Comparison of ENCODE assay signal across 8 cellular contexts in the genomic region with DNA sequence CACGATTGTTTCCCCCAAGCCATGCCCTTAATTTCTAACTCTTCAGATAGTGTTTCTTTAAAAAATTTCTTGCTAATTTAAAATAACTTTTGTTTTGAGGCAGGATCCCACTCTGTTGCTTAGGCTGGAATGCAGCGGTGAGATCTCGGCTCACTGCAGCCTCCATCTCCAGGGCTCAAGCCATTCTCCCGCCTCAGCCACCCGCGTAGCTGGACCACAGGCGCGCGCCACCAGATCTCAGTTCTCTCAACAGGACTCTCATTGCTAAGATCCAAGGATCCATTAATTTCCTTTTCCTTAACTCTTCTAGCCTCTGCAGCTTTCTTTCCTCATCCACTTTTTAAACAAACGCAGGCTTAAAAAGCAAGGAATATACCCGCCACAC. TPM values are rescaled to one million over a fixed set of nuclear protein-coding genes. Genes with fewer than 3 reads are reported as not detected.
DNase-seq lines count a peak whose midpoint lies in the region; ATAC-seq and TF ChIP-seq lines count a peak whose summit lies in the region.

No MANE protein-coding gene starts in this region.

- peak overlapping the region; percentile 97 for H3K27ac Mint-ChIP-seq in activated T-cell treated with anti-CD3 and anti-CD28 coated beads, Interleukin-2, amount 50 U/mL, for 72 hours
- H3K27ac Mint-ChIP-seq in activated naive CD4-positive, alpha-beta T cell treated with anti-CD3 and anti-CD28 coated beads, Interleukin-2, amount 50 U/mL, for 72 hours = peak overlapping the region; percentile 96 to 98

- H3K27me3 Mint-ChIP-seq in activated T-cell treated with anti-CD3 and anti-CD28 coated beads, Interleukin-2, amount 50 U/mL, for 72 hours (ENCODE audit: low read depth) = no peaks in the 10 kb centered on the region

- peak; percentile 37 to 40 for ATAC-seq in activated T-cell treated with anti-CD3 and anti-CD28 coated beads, Interleukin-2, amount 50 U/mL, for 72 hours (replicated peaks in 1 of 2)
- peak; percentile 41 for ATAC-seq in HG03159 (IDR thresholded peaks at IDR 0.05; ENCODE audit: unreplicated experiment)
- peak; percentile 40 to 52 for ATAC-seq in activated naive CD4-positive, alpha-beta T cell treated with anti-CD3 and anti-CD28 coated beads, Interleukin-2, amount 50 U/mL, for 72 hours

- H3K27ac ChIP-seq in stomach = peak overlapping the region; percentile 82 to 96 (median 95)

- no peak for TF ChIP-seq POLR2A in stomach (IDR thresholded peaks at IDR 0.05)

- no peak for TF ChIP-seq EP300 in stomach (IDR thresholded peaks at IDR 0.05)

- H3K9me3 Mint-ChIP-seq in activated T-cell treated with anti-CD3 and anti-CD28 coated beads, Interleukin-2, amount 50 U/mL, for 72 hours = no peaks in the 10 kb centered on the region
- H3K9me3 Mint-ChIP-seq in activated naive CD4-positive, alpha-beta T cell treated with anti-CD3 and anti-CD28 coated beads, Interleukin-2, amount 50 U/mL, for 72 hours = no peaks in the 10 kb centered on the region

- peaks cover 48% of the 10 kb centered on the region for H3K4me1 Mint-ChIP-seq in activated T-cell treated with anti-CD3 and anti-CD28 coated beads, Interleukin-2, amount 50 U/mL, for 72 hours (ENCODE audit: low read depth)

- H3K36me3 Mint-ChIP-seq in activated T-cell treated with anti-CD3 and anti-CD28 coated beads, Interleukin-2, amount 50 U/mL, for 72 hours (ENCODE audit: insufficient read depth in 2 of 2) = peaks cover 10 to 19% of the 10 kb centered on the region in 2 donors
- peaks cover 21 to 39% of the 10 kb centered on the region in 2 donors for H3K36me3 Mint-ChIP-seq in activated naive CD4-positive, alpha-beta T cell treated with anti-CD3 and anti-CD28 coated beads, Interleukin-2, amount 50 U/mL, for 72 hours

- H3K4me3 ChIP-seq in iPS-18c (ENCODE audit: insufficient read depth, low read depth, low read length) (peak overlapping the region; percentile 99), stomach (peak overlapping the region; percentile 74 to 95 (median 78))

- no peaks in the 10 kb centered on the region for H3K27me3 ChIP-seq in stomach

- TF ChIP-seq CTCF in stomach (IDR thresholded peaks at IDR 0.05) (no peak), GM13976 (IDR thresholded peaks at IDR 0.05; ENCODE audit: borderline replicate concordance, control extremely low read depth, extremely low read depth, insufficient read depth, missing control alignments) (no peak)

- H3K4me3 Mint-ChIP-seq in activated T-cell treated with anti-CD3 and anti-CD28 coated beads, Interleukin-2, amount 50 U/mL, for 72 hours = peak overlapping the region; percentile 98 to 100

- in situ Hi-C loops in GM13976 (cut with MboI; ENCODE audit: low sequenced_read_pairs, unreplicated experiment) = no loop called here

- H3K9me3 ChIP-seq in iPS-18c (ENCODE audit: control insufficient read depth, insufficient read depth, low read length) = no peaks in the 10 kb centered on the region
- H3K9me3 ChIP-seq in stomach = no peaks in the 10 kb centered on the region

- peaks cover 0 to 13% (median 9%) of the 10 kb centered on the region in 4 donors for H3K36me3 ChIP-seq in stomach

- H3K4me1 ChIP-seq in stomach = peaks cover 24 to 39% (median 33%) of the 10 kb centered on the region in 4 donors

- DNase-seq in activated T-cell treated with anti-CD3 and anti-CD28 coated beads, Interleukin-2, amount 50 U/mL, for 72 hours = no peak
- DNase-seq in activated T-cell treated with anti-CD3 and anti-CD28 coated beads, Interleukin-2, amount 50 U/mL, for 1 hour = no peak
- no peak for DNase-seq in activated naive CD4-positive, alpha-beta T cell treated with anti-CD3 and anti-CD28 coated beads, Interleukin-2, amount 50 U/mL, for 72 hours (ENCODE audit: low spot score in 2 of 2)
- DNase-seq in stomach (no peak), GM13976 (ENCODE audit: low spot score) (no peak), mucosa of gallbladder (ENCODE audit: low spot score) (no peak)

- intact Hi-C loops in stomach (cut with DNase I; ENCODE audit: low total_unique reads) = no loop called here

- 0 to 1% (median 0%) methylated on average over 11 of the region's 11 CpGs for WGBS in stomach, 5 donors

RNA-seq across cellular contexts. Expression of gene MED17, which starts 0.3 kb away (rescaled TPM):
- 10 to 100 TPM; 38.2 to 39.2 TPM for total RNA-seq in activated T-cell treated with anti-CD3 and anti-CD28 coated beads, Interleukin-2, amount 50 U/mL, for 72 hours
- 10 to 100 TPM; 37.3 to 38.4 TPM for total RNA-seq in activated naive CD4-positive, alpha-beta T cell treated with anti-CD3 and anti-CD28 coated beads, Interleukin-2, amount 50 U/mL, for 72 hours
- total RNA-seq in stomach = 100 to 1,000 TPM in 1 of 5 donors, 10 to 100 TPM in 2, 1 to 10 TPM in 2; 9.3 to 121 (median 20.0) TPM
- polyA plus RNA-seq in stomach = 10 to 100 TPM in 2 of 3 donors, 1 to 10 TPM in 1; 6.5 to 10.6 (median 10.1) TPM
- 36.5 TPM for total RNA-seq in mucosa of gallbladder

RNA-seq across cellular contexts. Expression of gene C11orf54, which starts 42.3 kb away (rescaled TPM):
- 10 to 100 TPM; 36.2 to 44.8 TPM for total RNA-seq in activated T-cell treated with anti-CD3 and anti-CD28 coated beads, Interleukin-2, amount 50 U/mL, for 72 hours
- 10 to 100 TPM; 29.5 to 55.0 TPM for total RNA-seq in activated naive CD4-positive, alpha-beta T cell treated with anti-CD3 and anti-CD28 coated beads, Interleukin-2, amount 50 U/mL, for 72 hours
- total RNA-seq in stomach (100 to 1,000 TPM in 1 of 5 donors, 10 to 100 TPM in 4; 25.1 to 236 (median 30.4) TPM), mucosa of gallbladder (124 TPM)
- polyA plus RNA-seq in stomach = 10 to 100 TPM; 11.5 to 33.3 (median 17.4) TPM

RNA-seq across cellular contexts. Expression of gene TAF1D, which starts 42.5 kb away (rescaled TPM):
- total RNA-seq in activated T-cell treated with anti-CD3 and anti-CD28 coated beads, Interleukin-2, amount 50 U/mL, for 72 hours = 100 to 1,000 TPM; 284 to 353 TPM
- total RNA-seq in activated naive CD4-positive, alpha-beta T cell treated with anti-CD3 and anti-CD28 coated beads, Interleukin-2, amount 50 U/mL, for 72 hours = 100 to 1,000 TPM; 236 to 541 TPM
- total RNA-seq in stomach (100 to 1,000 TPM in 4 of 5 donors, 10 to 100 TPM in 1; 68.3 to 435 (median 145) TPM), mucosa of gallbladder (85.1 TPM)
- polyA plus RNA-seq in stomach = 100 to 1,000 TPM in 2 of 3 donors, 10 to 100 TPM in 1; 97.5 to 220 (median 193) TPM
